Comparison of ENCODE assay signal across 8 cellular contexts in the genomic region with DNA sequence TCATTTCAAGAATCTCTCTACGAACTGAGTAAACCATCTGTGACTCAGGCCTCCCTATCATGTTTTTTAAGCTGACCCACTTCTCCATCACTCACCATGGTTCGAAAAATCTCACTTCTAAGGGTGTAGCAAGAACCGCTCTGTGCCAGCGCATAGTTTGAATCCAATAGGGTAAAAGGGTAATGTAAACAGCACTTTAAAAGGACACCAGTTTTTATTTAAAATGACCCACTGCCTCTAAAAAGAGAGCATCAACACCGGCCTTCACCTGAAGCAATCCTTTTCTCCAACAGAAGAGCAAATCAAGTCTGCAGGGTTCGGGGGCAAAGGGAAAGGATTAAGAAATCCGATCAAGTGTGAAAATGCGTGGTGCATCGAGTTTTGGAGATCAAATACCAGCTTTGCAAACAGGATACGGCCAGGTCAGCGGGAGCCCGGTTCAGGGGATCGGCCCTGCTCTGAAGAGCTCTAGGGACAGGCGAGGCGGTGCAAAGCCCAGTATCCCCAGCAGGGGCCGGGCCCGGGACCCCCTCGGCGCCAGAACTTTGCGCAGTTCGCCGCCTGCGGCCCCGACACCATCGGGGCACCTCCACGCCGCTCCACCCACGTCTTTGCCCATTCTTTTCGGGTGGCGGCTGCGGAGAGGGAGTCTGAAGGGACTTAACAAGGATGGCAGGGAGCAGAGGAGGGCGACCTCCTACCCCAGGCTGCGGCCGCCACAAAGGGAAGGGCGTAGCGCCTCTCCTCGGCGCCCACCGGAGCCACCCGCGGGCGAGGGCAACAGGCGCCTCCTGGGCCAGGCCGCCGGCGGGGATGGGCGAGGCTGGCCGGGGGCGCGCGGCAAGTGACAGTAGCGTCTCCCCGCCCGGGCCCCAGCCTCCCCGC. TPM values are rescaled to one million over a fixed set of nuclear protein-coding genes. Genes with fewer than 3 reads are reported as not detected.
A peak's percentile ranks its signal among the peaks of the same experiment; 100 is the strongest.
DNase-seq lines count a peak whose midpoint lies in the region; ATAC-seq, FAIRE-seq and TF ChIP-seq lines count a peak whose summit lies in the region.

No MANE protein-coding gene starts in this region.

- no peak for TF ChIP-seq POLR2A in GM12891 (IDR thresholded peaks at IDR 0.05; ENCODE audit: low read depth, low read length)
- TF ChIP-seq POLR2A in H54 (IDR thresholded peaks at IDR 0.05; ENCODE audit: low read depth, low read length): no peak

- no peaks in the 10 kb centered on the region for H3K79me2 ChIP-seq in Karpas-422 (ENCODE audit: low read length)

- H3K4me3 Mint-ChIP-seq in dendritic cell treated with granulocyte-macrophage colony-stimulating factor and Interleukin-4, amounts not matched to agents 40 ng/mL and 50 ng/mL, for 4 days: peak overlapping the region; percentile 94

- peak; percentile 38 for ATAC-seq in left lung

- H3K4me1 ChIP-seq in Karpas-422 (ENCODE audit: low read length) (peaks cover 15% of the 10 kb centered on the region), left lung (peaks cover 10 to 31% of the 10 kb centered on the region in 2 donors)

- no peaks in the 10 kb centered on the region for H3K9me3 ChIP-seq in Karpas-422 (ENCODE audit: low read length)
- H3K9me3 ChIP-seq in left lung: no peaks in the 10 kb centered on the region

- peaks cover 43% of the 10 kb centered on the region for H3K27me3 Mint-ChIP-seq in dendritic cell treated with granulocyte-macrophage colony-stimulating factor and Interleukin-4, amounts not matched to agents 40 ng/mL and 50 ng/mL, for 4 days

- peak; percentile 33 to 50 for TF ChIP-seq CTCF in left lung (IDR thresholded peaks at IDR 0.05)

- no peaks in the 10 kb centered on the region for H3K36me3 ChIP-seq in Karpas-422 (ENCODE audit: insufficient read depth, low read length)
- H3K36me3 ChIP-seq in left lung: no peaks in the 10 kb centered on the region

- peaks cover 11% of the 10 kb centered on the region for H3K36me3 Mint-ChIP-seq in dendritic cell treated with granulocyte-macrophage colony-stimulating factor and Interleukin-4, amounts not matched to agents 40 ng/mL and 50 ng/mL, for 4 days (ENCODE audit: low read depth)

- H3K9me3 Mint-ChIP-seq in dendritic cell treated with granulocyte-macrophage colony-stimulating factor and Interleukin-4, amounts not matched to agents 40 ng/mL and 50 ng/mL, for 4 days: no peaks in the 10 kb centered on the region

- intact Hi-C loops in dendritic cell treated with granulocyte-macrophage colony-stimulating factor and Interleukin-4, amounts not matched to agents 40 ng/mL and 50 ng/mL, for 4 days (cut with micrococcal nuclease): loop anchor here (2.0 to 10.0 kb wide), 2 partner anchors 203 to 329 kb away; a partner anchor contains a TSS
- intact Hi-C loops in left lung (cut with DNase I): no loop called here

- H3K4me1 Mint-ChIP-seq in dendritic cell treated with granulocyte-macrophage colony-stimulating factor and Interleukin-4, amounts not matched to agents 40 ng/mL and 50 ng/mL, for 4 days (ENCODE audit: low read depth): peaks cover 19% of the 10 kb centered on the region

- H4K20me1 ChIP-seq in Karpas-422 (ENCODE audit: insufficient read depth, low read depth, low read length): no peaks in the 10 kb centered on the region

- H3K4me2 ChIP-seq in Karpas-422 (ENCODE audit: low read depth, low read length, poor library complexity, severe bottlenecking): peak overlapping the region; percentile 70

- H3K27me3 ChIP-seq in Karpas-422 (ENCODE audit: low read length) (no peaks in the 10 kb centered on the region), left lung (peaks cover 0 to 18% of the 10 kb centered on the region in 2 donors)

- peak overlapping the region; percentile 90 for H2AFZ ChIP-seq in Karpas-422 (ENCODE audit: low read length)

- H3K27ac ChIP-seq in Karpas-422 (ENCODE audit: low read length): no peak overlapping the region
- peak overlapping the region; percentile 80 to 83 for H3K27ac ChIP-seq in left lung

- H3K9ac ChIP-seq in Karpas-422 (ENCODE audit: low read length): peak overlapping the region; percentile 72

- no peaks in the 10 kb centered on the region for H3K9me2 ChIP-seq in Karpas-422 (replicated peaks; ENCODE audit: insufficient read depth, low read length)

- H3K4me3 ChIP-seq in Karpas-422 (ENCODE audit: low read length): peak overlapping the region; percentile 75
- peak overlapping the region; percentile 83 to 93 for H3K4me3 ChIP-seq in left lung

- peak overlapping the region; percentile 82 for H3K27ac Mint-ChIP-seq in dendritic cell treated with granulocyte-macrophage colony-stimulating factor and Interleukin-4, amounts not matched to agents 40 ng/mL and 50 ng/mL, for 4 days

- FAIRE-seq in GM12891 (lab: Jason Lieb, UNC) (peak; percentile 82), H54 (lab: Jason Lieb, UNC) (peak; percentile 73)

- peak; percentile 33 for DNase-seq in GM12891 (ENCODE audit: insufficient read length, low spot score)
- DNase-seq in H54 (ENCODE audit: insufficient read length, low spot score): peak; percentile 55
- DNase-seq in Karpas-422: peak; percentile 68
- DNase-seq in activated CD4-positive, alpha-beta T cell treated with anti-CD3 and anti-CD28 coated beads for 1 hour: peak; percentile 20
- DNase-seq in left lung: peak in 1 of 2 donors; percentile 51
- DNase-seq in stimulated activated CD4-positive, alpha-beta T cell treated with anti-CD3 and anti-CD28 coated beads, Interleukin-2, amount 100 ng/mL, for 48 hours: peak; percentile 21 to 34
- no peak for DNase-seq in NCI-H1436 (lab: John Stamatoyannopoulos, UW)

TF ChIP-seq in GM12891, 5 proteins besides CTCF, POLR2A, EP300 and RAD21:
- TF ChIP-seq POLR2AphosphoS5 (IDR thresholded peaks at IDR 0.05; ENCODE audit: low read depth, low read length) (no peak), POU2F2 (IDR thresholded peaks at IDR 0.05; ENCODE audit: low read depth, low read length) (no peak), PAX5 (IDR thresholded peaks at IDR 0.05; ENCODE audit: insufficient read depth, low read length, severe bottlenecking) (no peak), SPI1 (IDR thresholded peaks at IDR 0.05; ENCODE audit: low read depth, low read length) (no peak), TAF1 (IDR thresholded peaks at IDR 0.05; ENCODE audit: low read depth, low read length) (no peak)

RNA-seq across cellular contexts. Expression of a gene that starts 0.8 kb away (rescaled TPM):
- polyA plus RNA-seq in GM12891 (2012; ENCODE audit: low read depth, missing spikeins): 8.7 TPM
- total RNA-seq in Karpas-422 (2014; rRNA removed; shearing (Covaris generic); ENCODE audit: low replicate concordance): 1.6 and 2.6 TPM in 2 replicates
- total RNA-seq in left lung: 10 to 100 TPM in 1 of 2 donors, 1 to 10 TPM in 1; 9.2 to 11.3 TPM
